In the genomic region with DNA sequence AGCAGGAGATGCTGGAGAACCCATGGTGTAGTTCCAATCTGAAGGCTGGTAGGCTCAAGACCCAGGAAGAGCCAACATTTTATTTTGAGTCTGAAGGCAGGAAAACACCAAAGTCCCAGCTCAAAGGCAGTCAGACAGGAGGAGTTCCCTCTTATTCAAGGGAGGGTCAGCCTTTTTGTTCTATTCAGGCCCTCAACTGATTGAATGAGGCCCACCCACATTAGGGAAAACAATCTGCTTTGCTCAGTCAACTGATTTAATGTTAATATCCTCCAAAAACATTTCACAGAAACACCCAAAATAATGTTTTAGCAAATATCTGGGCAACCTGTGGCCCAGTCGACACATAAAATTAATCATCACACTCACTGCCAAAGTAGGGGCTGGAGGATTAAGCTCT, we compare ENCODE assay signal across 5 cellular contexts.
"Had no signal": no experiment of that assay in that cellular context is flagged by ENCODE, and none has a peak within 500 bp of the region (broad histone marks: within the 10 kb centered on the region; RNA-seq: fewer than 3 reads in every experiment).

No MANE protein-coding gene starts in this region.

- H3K4me3 ChIP-seq: GM23338 had no signal

- H3K36me3 Mint-ChIP-seq: IgD-negative memory B cell had no signal

- H3K4me2 ChIP-seq: GM23338 had no signal

- ATAC-seq: GM23338 had no signal

- H3K4me3 Mint-ChIP-seq: GM23338, H9, HFFc6, IgD-negative memory B cell had no signal

- H3K4me1 Mint-ChIP-seq: GM23338, H9, IgD-negative memory B cell had no signal

- DNase-seq: H9, HFFc6, KG1 had no signal

- H2AFZ ChIP-seq: GM23338 had no signal

- H3K27ac Mint-ChIP-seq: GM23338, H9, HFFc6, IgD-negative memory B cell had no signal

- H3K9me3 Mint-ChIP-seq: GM23338, H9, HFFc6, IgD-negative memory B cell had no signal
